In genomic region chr3:81758771-81759170, GRCh38 we compare ENCODE assay signal across 7 cellular contexts. TPM values are rescaled to one million over a fixed set of nuclear protein-coding genes. Genes with fewer than 3 reads are reported as not detected.
A peak's percentile ranks its signal among the peaks of the same experiment; 100 is the strongest.
DNase-seq lines count a peak whose midpoint lies in the region; ATAC-seq and TF ChIP-seq lines count a peak whose summit lies in the region.
"Not testable (repeated sequence)": the region's sequence is repeated elsewhere in the genome, so short reads cannot be mapped to it uniquely, and the experiment has no call there.

No MANE protein-coding gene starts in this region.

- peaks cover 69% of the 10 kb centered on the region for H3K36me3 Mint-ChIP-seq in activated naive CD8-positive, alpha-beta T cell treated with anti-CD3 and anti-CD28 coated beads, Interleukin-2, amount 50 U/mL, for 24 hours (ENCODE audit: low read depth)
- H3K36me3 Mint-ChIP-seq in chondrocyte (ENCODE audit: low read depth) (peaks cover 19% of the 10 kb centered on the region), neural crest cell (ENCODE audit: low read depth) (peaks cover 18% of the 10 kb centered on the region)
- peaks cover 70% of the 10 kb centered on the region for H3K36me3 Mint-ChIP-seq in stimulated activated naive CD8-positive, alpha-beta T cell treated with anti-CD3 and anti-CD28 coated beads, Interleukin-15, Interleukin-2, amounts not matched to agents 100 ng/mL and 50 ng/mL, for 24 hours (ENCODE audit: low read depth)

- peaks cover 82% of the 10 kb centered on the region for H3K4me1 ChIP-seq in DND-41 (ENCODE audit: insufficient read depth, low read length)
- H3K4me1 ChIP-seq in RWPE2 (ENCODE audit: insufficient read depth, poor library complexity, severe bottlenecking), result peaks cover 16% of the 10 kb centered on the region
- H3K4me1 ChIP-seq in gastroesophageal sphincter, result peaks cover 6 to 47% (median 15%) of the 10 kb centered on the region in 3 donors

- H3K4me2 ChIP-seq in DND-41 (ENCODE audit: insufficient read depth, low read length), result peak overlapping the region; percentile 79

- H4K20me1 ChIP-seq in DND-41 (ENCODE audit: insufficient read depth, low read length), result not testable (repeated sequence)

- peak overlapping the region in 1 of 2 experiments; percentile 72; a peak in 2 of 4 replicates for H3K4me3 ChIP-seq in DND-41 (ENCODE audit: low read depth in 1 of 2, low read length in 2 of 2)
- not testable (repeated sequence) for H3K4me3 ChIP-seq in RWPE2 (ENCODE audit: severe bottlenecking); gastroesophageal sphincter

- TF ChIP-seq POLR2A in gastroesophageal sphincter (IDR thresholded peaks at IDR 0.05), result not testable (repeated sequence)

- TF ChIP-seq EP300 in gastroesophageal sphincter (IDR thresholded peaks at IDR 0.05), result not testable (repeated sequence)

- H3K27ac ChIP-seq in DND-41 (ENCODE audit: low read length), result peak overlapping the region; percentile 98; the same call in 1 of the 2 replicates
- H3K27ac ChIP-seq in RWPE2 (ENCODE audit: poor library complexity, severe bottlenecking), result peak overlapping the region; percentile 92
- H3K27ac ChIP-seq in gastroesophageal sphincter, result peak overlapping the region; percentile 47 to 99 (median 98)

- H3K36me3 ChIP-seq in DND-41 (ENCODE audit: insufficient read depth, low read length) (peaks cover 64% of the 10 kb centered on the region), RWPE2 (ENCODE audit: low read depth) (peaks cover 51% of the 10 kb centered on the region)
- H3K36me3 ChIP-seq in gastroesophageal sphincter, result not testable (repeated sequence)

- H3K27ac Mint-ChIP-seq in activated naive CD8-positive, alpha-beta T cell treated with anti-CD3 and anti-CD28 coated beads, Interleukin-2, amount 50 U/mL, for 24 hours; neural crest cell (ENCODE audit: unreplicated experiment); stimulated activated naive CD8-positive, alpha-beta T cell treated with anti-CD3 and anti-CD28 coated beads, Interleukin-15, Interleukin-2, amounts not matched to agents 100 ng/mL and 50 ng/mL, for 24 hours: not testable (repeated sequence)
- peak overlapping the region; percentile 53 for H3K27ac Mint-ChIP-seq in chondrocyte (ENCODE audit: unreplicated experiment)

- TF ChIP-seq CTCF in DND-41 (IDR thresholded peaks at IDR 0.05; ENCODE audit: borderline replicate concordance, extremely low read depth, low read length, poor library complexity, severe bottlenecking); RWPE2 (IDR thresholded peaks at IDR 0.05; ENCODE audit: poor library complexity, severe bottlenecking); chondrocyte (IDR thresholded peaks at IDR 0.05); gastroesophageal sphincter (IDR thresholded peaks at IDR 0.05); neural crest cell (conservative IDR thresholded peaks at IDR 0.05): not testable (repeated sequence)

- peaks cover 22% of the 10 kb centered on the region for H3K9me3 ChIP-seq in DND-41 (ENCODE audit: insufficient read depth, low read length, severe bottlenecking)
- not testable (repeated sequence) for H3K9me3 ChIP-seq in RWPE2 (ENCODE audit: severe bottlenecking); gastroesophageal sphincter

- H2AFZ ChIP-seq in DND-41 (ENCODE audit: low read depth, low read length), result not testable (repeated sequence)

- not testable (repeated sequence) for H3K9ac ChIP-seq in DND-41 (ENCODE audit: low read depth, low read length)

- peak overlapping the region; percentile 92 for H3K4me3 Mint-ChIP-seq in activated naive CD8-positive, alpha-beta T cell treated with anti-CD3 and anti-CD28 coated beads, Interleukin-2, amount 50 U/mL, for 24 hours
- not testable (repeated sequence) for H3K4me3 Mint-ChIP-seq in chondrocyte (ENCODE audit: unreplicated experiment)
- H3K4me3 Mint-ChIP-seq in neural crest cell, result peak overlapping the region; percentile 47
- peak overlapping the region; percentile 94 for H3K4me3 Mint-ChIP-seq in stimulated activated naive CD8-positive, alpha-beta T cell treated with anti-CD3 and anti-CD28 coated beads, Interleukin-15, Interleukin-2, amounts not matched to agents 100 ng/mL and 50 ng/mL, for 24 hours

- 95% methylated on average over 3 to 4 of the region's 4 CpGs for WGBS in gastroesophageal sphincter (ENCODE audit: low coverage in 1 of 2), 2 donors

- peaks cover 23% of the 10 kb centered on the region for H3K9me3 Mint-ChIP-seq in activated naive CD8-positive, alpha-beta T cell treated with anti-CD3 and anti-CD28 coated beads, Interleukin-2, amount 50 U/mL, for 24 hours
- H3K9me3 Mint-ChIP-seq in chondrocyte (ENCODE audit: low read depth), result peaks cover 28% of the 10 kb centered on the region
- H3K9me3 Mint-ChIP-seq in neural crest cell, result not testable (repeated sequence)
- peaks cover 19% of the 10 kb centered on the region for H3K9me3 Mint-ChIP-seq in stimulated activated naive CD8-positive, alpha-beta T cell treated with anti-CD3 and anti-CD28 coated beads, Interleukin-15, Interleukin-2, amounts not matched to agents 100 ng/mL and 50 ng/mL, for 24 hours

- DNase-seq in DND-41; RWPE2 (ENCODE audit: low spot score); activated naive CD8-positive, alpha-beta T cell treated with anti-CD3 and anti-CD28 coated beads, Interleukin-2, amount 50 U/mL, for 24 hours; chondrocyte (ENCODE audit: low spot score); neural crest cell (ENCODE audit: low read depth, low spot score): not testable (repeated sequence)

- not testable (repeated sequence) for H3K27me3 Mint-ChIP-seq in activated naive CD8-positive, alpha-beta T cell treated with anti-CD3 and anti-CD28 coated beads, Interleukin-2, amount 50 U/mL, for 24 hours; chondrocyte (ENCODE audit: low read depth); neural crest cell (ENCODE audit: low read depth); stimulated activated naive CD8-positive, alpha-beta T cell treated with anti-CD3 and anti-CD28 coated beads, Interleukin-15, Interleukin-2, amounts not matched to agents 100 ng/mL and 50 ng/mL, for 24 hours

- H3K27me3 ChIP-seq in DND-41 (ENCODE audit: insufficient read depth, low read length, poor library complexity); RWPE2 (ENCODE audit: insufficient read depth, poor library complexity, severe bottlenecking); gastroesophageal sphincter: not testable (repeated sequence)

- peaks cover 52% of the 10 kb centered on the region for H3K4me1 Mint-ChIP-seq in activated naive CD8-positive, alpha-beta T cell treated with anti-CD3 and anti-CD28 coated beads, Interleukin-2, amount 50 U/mL, for 24 hours
- H3K4me1 Mint-ChIP-seq in chondrocyte (ENCODE audit: low read depth), result peaks cover 74% of the 10 kb centered on the region
- peaks cover 22% of the 10 kb centered on the region for H3K4me1 Mint-ChIP-seq in neural crest cell
- H3K4me1 Mint-ChIP-seq in stimulated activated naive CD8-positive, alpha-beta T cell treated with anti-CD3 and anti-CD28 coated beads, Interleukin-15, Interleukin-2, amounts not matched to agents 100 ng/mL and 50 ng/mL, for 24 hours (ENCODE audit: low read depth), result peaks cover 49% of the 10 kb centered on the region

- ATAC-seq in DND-41 (ENCODE audit: insufficient read depth, low read depth); RWPE2 (ENCODE audit: low read depth); activated naive CD8-positive, alpha-beta T cell treated with anti-CD3 and anti-CD28 coated beads, Interleukin-2, amount 50 U/mL, for 24 hours; gastroesophageal sphincter: not testable (repeated sequence)

- H3K79me2 ChIP-seq in DND-41 (ENCODE audit: insufficient read depth, low read length), result peaks cover 71% of the 10 kb centered on the region

RNA-seq across cellular contexts. Expression of gene GBE1, which starts 2.7 kb away (rescaled TPM):
- 53.8 to 68.4 TPM (median 55.0 TPM) in 3 replicates for total RNA-seq in chondrocyte
- total RNA-seq in gastroesophageal sphincter, result 10 to 100 TPM; 23.3 to 59.4 (median 27.2) TPM
- total RNA-seq in neural crest cell, result 15.7 and 16.8 TPM in 2 replicates
